1 cellular context compared by ENCODE assay signal in genomic region chr6:136788069-136788902, GRCh38.
TF ChIP-seq lines count a peak whose summit lies in the region.

No MANE protein-coding gene starts in this region.

TF ChIP-seq in GM12878, 131 proteins besides CTCF, POLR2A, EP300 and RAD21 (continued from another document and continues in another):
- no peak for TF ChIP-seq ZNF592 (IDR thresholded peaks at IDR 0.05)
- TF ChIP-seq PKNOX1 (IDR thresholded peaks at IDR 0.05) = peak; percentile 38; the same call in 1 of the 2 replicates
- no peak; the same call in none of the 2 replicates for TF ChIP-seq NBN (IDR thresholded peaks at IDR 0.05)
- TF ChIP-seq SMC3 (IDR thresholded peaks at IDR 0.05; ENCODE audit: borderline replicate concordance, low read length) = no peak
- TF ChIP-seq RELB (IDR thresholded peaks at IDR 0.05; ENCODE audit: low read depth) = peak; percentile 18; the same call in 1 of the 2 replicates
- no peak for TF ChIP-seq KLF5 (IDR thresholded peaks at IDR 0.05; ENCODE audit: partially characterized antibody)
- TF ChIP-seq MXI1 (IDR thresholded peaks at IDR 0.05; ENCODE audit: low read depth, low read length) = no peak
- no peak for TF ChIP-seq ZNF217 (IDR thresholded peaks at IDR 0.05)
- TF ChIP-seq JUND (IDR thresholded peaks at IDR 0.05; ENCODE audit: low read depth, low read length) = no peak
- TF ChIP-seq CUX1 (IDR thresholded peaks at IDR 0.05; ENCODE audit: insufficient replicate concordance, low read depth, low read length) = no peak
- TF ChIP-seq CEBPZ (IDR thresholded peaks at IDR 0.05; ENCODE audit: low read depth, low read length) = no peak
- 0 out of 2 replicates have a peak, but pooled peaks have one; percentile 21 for TF ChIP-seq CREB1 (IDR thresholded peaks at IDR 0.05; ENCODE audit: low read depth)
- TF ChIP-seq BRCA1 (IDR thresholded peaks at IDR 0.05; ENCODE audit: low read depth, low read length) = no peak
- TF ChIP-seq ZNF622 (IDR thresholded peaks at IDR 0.05) = no peak
- TF ChIP-seq ATF2 (IDR thresholded peaks at IDR 0.05; ENCODE audit: low read length) = peak; percentile 45; the same call in 1 of the 2 replicates
- TF ChIP-seq NFIC (IDR thresholded peaks at IDR 0.05; ENCODE audit: low read depth, low read length) = 0 out of 2 replicates have a peak, but pooled peaks have one; percentile 31
- TF ChIP-seq ZBTB4 (CRISPR knock-in tag; IDR thresholded peaks at IDR 0.05) = no peak
- TF ChIP-seq NFYA (IDR thresholded peaks at IDR 0.05; ENCODE audit: borderline replicate concordance, low read depth, low read length) = no peak
- TF ChIP-seq SP1 (IDR thresholded peaks at IDR 0.05; ENCODE audit: low read depth, low read length) = no peak
- TF ChIP-seq SIX5 (IDR thresholded peaks at IDR 0.05; ENCODE audit: low read depth, low read length, severe bottlenecking) = no peak
- no peak for TF ChIP-seq HSF1 (IDR thresholded peaks at IDR 0.05; ENCODE audit: low read depth, low read length)
- no peak for TF ChIP-seq MTA3 (IDR thresholded peaks at IDR 0.05; ENCODE audit: borderline replicate concordance, low read length)
- no peak for TF ChIP-seq CBX3 (IDR thresholded peaks at IDR 0.05; ENCODE audit: borderline replicate concordance, low read depth)
- TF ChIP-seq TCF7 (IDR thresholded peaks at IDR 0.05; ENCODE audit: borderline replicate concordance) = no peak
- TF ChIP-seq RB1 (IDR thresholded peaks at IDR 0.05; ENCODE audit: borderline replicate concordance) = no peak
- no peak for TF ChIP-seq FOXK2 (IDR thresholded peaks at IDR 0.05)
- no peak for TF ChIP-seq ZZZ3 (IDR thresholded peaks at IDR 0.05; ENCODE audit: control insufficient read depth, insufficient read length, low read depth)
- no peak for TF ChIP-seq MEF2A (IDR thresholded peaks at IDR 0.05; ENCODE audit: insufficient read depth, low read depth, low read length)
- TF ChIP-seq BHLHE40 (IDR thresholded peaks at IDR 0.05; ENCODE audit: borderline replicate concordance in 1 of 2, low read depth in 2 of 2, low read length in 1 of 2) = no peak
- peak; percentile 17; the same call in 1 of the 2 replicates for TF ChIP-seq NKRF (conservative IDR thresholded peaks at IDR 0.05)
